8 cellular contexts compared by ENCODE assay signal in the genomic region with DNA sequence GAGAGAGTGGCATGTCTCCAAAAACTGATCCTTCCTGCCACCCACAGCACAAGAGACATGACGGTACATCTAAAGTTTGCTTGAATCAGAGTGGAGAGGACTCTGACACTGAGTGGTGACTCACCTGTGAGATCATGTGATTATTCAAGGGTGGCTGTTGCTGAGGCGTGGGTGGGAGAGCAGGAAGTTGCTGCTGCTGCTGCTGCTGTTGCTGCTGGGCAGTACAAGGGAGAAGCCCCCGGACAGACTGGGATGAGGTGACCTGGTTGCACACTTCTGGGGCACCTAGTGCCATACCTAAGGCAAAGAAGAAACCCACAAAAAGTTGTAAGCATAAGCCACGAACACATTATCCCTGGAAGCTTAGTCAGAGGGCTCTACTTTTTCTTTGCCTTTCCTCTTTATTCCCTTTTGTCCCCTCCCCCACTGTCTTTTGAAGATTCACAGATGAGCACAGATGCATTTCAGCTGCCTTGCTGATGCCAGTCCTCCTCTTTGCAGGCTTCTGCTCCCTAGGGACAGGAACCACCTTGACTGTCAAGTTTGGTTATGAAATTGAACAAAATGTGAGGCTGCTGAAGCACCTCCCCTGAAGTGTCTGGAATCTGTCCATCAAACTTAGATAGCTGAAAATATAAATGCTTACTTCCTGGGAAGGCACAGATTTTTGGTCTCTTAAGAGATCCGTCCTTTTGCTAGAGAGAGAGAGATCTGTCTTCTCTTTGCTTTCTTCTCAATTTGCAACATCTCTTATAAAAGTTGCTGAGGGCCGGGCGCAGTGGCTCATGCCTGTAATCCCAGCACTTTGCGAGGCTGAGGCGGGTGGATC.
DNase-seq lines count a peak whose midpoint lies in the region; ATAC-seq and TF ChIP-seq lines count a peak whose summit lies in the region.

No MANE protein-coding gene starts in this region.

- DNase-seq in COLO668 (lab: John Stamatoyannopoulos, UW; ENCODE audit: unreplicated experiment) (peak; percentile 24), T1000 (lab: John Stamatoyannopoulos, UW) (peak; percentile 50), brain microvascular endothelial cell (peak; percentile 96), middle frontal gyrus (ENCODE audit: extremely low spot score, low spot score) (peak; percentile 43), NCI-H1092 treated with DMSO at 0.1 percent for 48 hours (lab: John Stamatoyannopoulos, UW) (no peak)
- peak; percentile 59 to 75 for DNase-seq in stimulated activated CD8-positive, alpha-beta memory T cell treated with anti-CD3 and anti-CD28 coated beads, Interleukin-7, amount 100 ng/mL, for 4 hours (ENCODE audit: low read depth in 2 of 2)

- peaks cover 2% of the 10 kb centered on the region for H3K36me3 ChIP-seq in brain microvascular endothelial cell (replicated peaks)

- no peak for TF ChIP-seq CTCF in brain microvascular endothelial cell (IDR thresholded peaks at IDR 0.05; ENCODE audit: low read depth, low read length, missing control alignments)

- H3K27ac ChIP-seq in brain microvascular endothelial cell = peak overlapping the region; percentile 74

- no peaks in the 10 kb centered on the region for H3K27me3 ChIP-seq in brain microvascular endothelial cell (replicated peaks)

- in situ Hi-C loops in brain microvascular endothelial cell (cut with HindIII; ENCODE audit: low pct_ligation_motif_present, low sequenced_read_pairs) = no loop called here

- ATAC-seq in GM19455 (IDR thresholded peaks at IDR 0.05; ENCODE audit: unreplicated experiment) (peak; percentile 93), HG03571 (IDR thresholded peaks at IDR 0.05; ENCODE audit: unreplicated experiment) (peak; percentile 90)

- H3K4me3 ChIP-seq in brain microvascular endothelial cell (ENCODE audit: low read depth, low read length) = peak overlapping the region; percentile 26
